In genomic region chr10:95588025-95588424, GRCh38 we compare ENCODE assay signal across 19 cellular contexts.
"Had no signal": no experiment of that assay in that cellular context is flagged by ENCODE, and none has a peak within 500 bp of the region (broad histone marks: within the 10 kb centered on the region; RNA-seq: fewer than 3 reads in every experiment).

No MANE protein-coding gene starts in this region.

- ATAC-seq: activated CD8-positive, alpha-beta T cell treated with anti-CD3 and anti-CD28 coated beads, Interleukin-2, amount 10 ng/mL, durations not matched to agents 7 days and 5 days; activated naive CD4-positive, alpha-beta T cell treated with anti-CD3 and anti-CD28 coated beads, Interleukin-2, amount 50 U/mL, for 72 hours; heart right ventricle; left lobe of liver had no signal

- H3K36me3 ChIP-seq: heart right ventricle, sigmoid colon, thoracic aorta, WERI-Rb-1 had no signal

- H3K9me3 ChIP-seq: heart right ventricle, sigmoid colon, thoracic aorta had no signal

- DNase-seq: activated CD4-positive, alpha-beta T cell treated with anti-CD3 and anti-CD28 coated beads, Interleukin-2, amount 50 U/mL, for 1 hour; activated CD4-positive, CD25-positive, alpha-beta regulatory T cell treated with anti-CD3 and anti-CD28 coated beads, Interleukin-2, amount 50 U/mL, for 72 hours; activated CD8-positive, alpha-beta T cell treated with anti-CD3 and anti-CD28 coated beads, Interleukin-2, amount 10 ng/mL, durations not matched to agents 7 days and 5 days; activated gamma-delta T cell treated with Interleukin-2 at 50 U/mL for 16 hours; aorta; central memory CD4-positive, alpha-beta T cell; effector memory CD4-positive, alpha-beta T cell; heart right ventricle; retina; sigmoid colon; stimulated activated CD4-positive, alpha-beta T cell treated with anti-CD3 and anti-CD28 coated beads, Interleukin-15, amount 100 ng/mL, for 24 hours; stimulated activated CD4-positive, alpha-beta T cell treated with anti-CD3 and anti-CD28 coated beads, Interleukin-2, amount 100 ng/mL, for 48 hours; stimulated activated naive CD4-positive, alpha-beta T cell; WERI-Rb-1 had no signal

- H3K4me2 ChIP-seq: smooth muscle cell had no signal

- H3K27ac ChIP-seq: heart right ventricle, sigmoid colon, thoracic aorta, WERI-Rb-1 had no signal

- H3K4me1 ChIP-seq: heart right ventricle, sigmoid colon had no signal

- H3K27me3 ChIP-seq: heart right ventricle, sigmoid colon had no signal

- H3K4me3 ChIP-seq: heart right ventricle, lung, sigmoid colon, smooth muscle cell, thoracic aorta had no signal
